13 cellular contexts compared by ENCODE assay signal in the genomic region with DNA sequence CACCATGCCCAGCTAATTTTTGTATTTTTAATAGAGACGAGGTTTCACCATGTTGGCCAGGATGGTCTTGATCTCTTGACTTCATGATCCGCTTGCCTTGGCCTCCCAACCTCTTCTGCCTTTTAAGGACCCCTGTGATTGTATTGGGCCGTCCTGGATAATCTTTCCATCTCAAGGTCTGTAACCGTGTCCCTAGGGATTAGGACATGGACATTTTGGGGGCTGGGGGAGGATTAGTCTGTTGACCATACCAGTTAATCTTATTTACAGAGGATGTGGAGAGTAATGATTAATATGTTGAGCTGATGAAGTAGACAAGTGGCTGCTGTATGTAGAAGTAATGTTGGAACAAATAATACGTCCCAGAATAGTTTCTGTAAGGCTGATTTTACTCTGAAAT. TPM values are rescaled to one million over a fixed set of nuclear protein-coding genes. Genes with fewer than 3 reads are reported as not detected.
DNase-seq lines count a peak whose midpoint lies in the region; ATAC-seq and TF ChIP-seq lines count a peak whose summit lies in the region.
"Had no signal": no experiment of that assay in that cellular context is flagged by ENCODE, and none has a peak within 500 bp of the region (broad histone marks: within the 10 kb centered on the region; RNA-seq: fewer than 3 reads in every experiment).

No MANE protein-coding gene starts in this region.

- no peak overlapping the region for H3K4me3 Mint-ChIP-seq in activated CD4-positive, alpha-beta T cell treated with anti-CD3 and anti-CD28 coated beads for 36 hours
- H3K4me3 Mint-ChIP-seq in activated T-helper 1 cell treated with anti-CD3 and anti-CD28 coated beads, Interleukin-12 subunit alpha, Interleukin-12 subunit beta, Interleukin-2, Interleukin-4 antibody, amounts not matched to agents 30 ng/mL and 10 ng/mL and 1 ng/mL, durations not matched to agents 14 hours and 24 hours and 36 hours = peak overlapping the region; percentile 15
- peak overlapping the region; percentile 65 for H3K4me3 Mint-ChIP-seq in natural killer cell treated with Interleukin-12 subunit alpha and Interleukin-12 subunit beta and Interleukin-15 and Interleukin-18, amount 100 ng/mL, for 72 hours

- intact Hi-C loops in activated CD4-positive, alpha-beta T cell treated with anti-CD3 and anti-CD28 coated beads for 36 hours (cut with DNase I, micrococcal nuclease) = no loop called here
- intact Hi-C loops in activated T-helper 1 cell treated with anti-CD3 and anti-CD28 coated beads, Interleukin-12 subunit alpha, Interleukin-12 subunit beta, Interleukin-2, Interleukin-4 antibody, amounts not matched to agents 30 ng/mL and 10 ng/mL and 1 ng/mL, durations not matched to agents 14 hours and 24 hours and 36 hours (cut with micrococcal nuclease) = no loop called here

- no peak for DNase-seq in activated CD4-positive, alpha-beta T cell treated with anti-CD3 and anti-CD28 coated beads for 36 hours
- DNase-seq in activated CD4-positive, alpha-beta T cell treated with anti-CD3 and anti-CD28 coated beads, Interleukin-2, amount 50 U/mL, for 1 hour = no peak
- DNase-seq in GM12865 (ENCODE audit: low read depth) (no peak), inferior parietal cortex (ENCODE audit: extremely low spot score) (no peak), medulla oblongata (ENCODE audit: extremely low spot score) (no peak)
- no peak for DNase-seq in activated T-helper 1 cell treated with anti-CD3 and anti-CD28 coated beads, Interleukin-12 subunit alpha, Interleukin-12 subunit beta, Interleukin-2, Interleukin-4 antibody, amounts not matched to agents 30 ng/mL and 10 ng/mL and 1 ng/mL, durations not matched to agents 14 hours and 24 hours and 36 hours (ENCODE audit: low spot score)
- DNase-seq in natural killer cell treated with Interleukin-12 subunit alpha and Interleukin-12 subunit beta and Interleukin-15 and Interleukin-18, amount 100 ng/mL, for 72 hours (ENCODE audit: low spot score) = no peak
- DNase-seq in stimulated activated CD4-positive, alpha-beta T cell treated with anti-CD3 and anti-CD28 coated beads, Interleukin-1b, Interleukin-23, amount 100 ng/mL, for 48 hours = no peak
- DNase-seq: 8988T, COR-L47, GDM1, tibial artery had no signal

- peak overlapping the region; percentile 79 for H3K27ac Mint-ChIP-seq in activated CD4-positive, alpha-beta T cell treated with anti-CD3 and anti-CD28 coated beads for 36 hours
- no peak overlapping the region for H3K27ac Mint-ChIP-seq in activated T-helper 1 cell treated with anti-CD3 and anti-CD28 coated beads, Interleukin-12 subunit alpha, Interleukin-12 subunit beta, Interleukin-2, Interleukin-4 antibody, amounts not matched to agents 30 ng/mL and 10 ng/mL and 1 ng/mL, durations not matched to agents 14 hours and 24 hours and 36 hours
- H3K27ac Mint-ChIP-seq in natural killer cell treated with Interleukin-12 subunit alpha and Interleukin-12 subunit beta and Interleukin-15 and Interleukin-18, amount 100 ng/mL, for 72 hours = peak overlapping the region; percentile 63 to 79

- peak overlapping the region; percentile 58 for H3K4me3 ChIP-seq in GM12865 (ENCODE audit: low read depth, low read length)
- H3K4me3 ChIP-seq: tibial artery had no signal

- POLR2A ChIA-PET in activated CD4-positive, alpha-beta T cell treated with anti-CD3 and anti-CD28 coated beads for 36 hours (lab: Charles Lee) = no interaction called here

- no peaks in the 10 kb centered on the region for H3K27me3 Mint-ChIP-seq in activated CD4-positive, alpha-beta T cell treated with anti-CD3 and anti-CD28 coated beads for 36 hours
- H3K27me3 Mint-ChIP-seq in activated T-helper 1 cell treated with anti-CD3 and anti-CD28 coated beads, Interleukin-12 subunit alpha, Interleukin-12 subunit beta, Interleukin-2, Interleukin-4 antibody, amounts not matched to agents 30 ng/mL and 10 ng/mL and 1 ng/mL, durations not matched to agents 14 hours and 24 hours and 36 hours (ENCODE audit: insufficient read depth) = no peaks in the 10 kb centered on the region
- H3K27me3 Mint-ChIP-seq in natural killer cell treated with Interleukin-12 subunit alpha and Interleukin-12 subunit beta and Interleukin-15 and Interleukin-18, amount 100 ng/mL, for 72 hours = no peaks in the 10 kb centered on the region

- CTCF ChIA-PET in activated CD4-positive, alpha-beta T cell treated with anti-CD3 and anti-CD28 coated beads for 36 hours (lab: Charles Lee) = interaction anchor here (0.6 to 2.3 kb wide), 7 partner anchors 21 to 153 kb away, joined by 3 to 14 read pairs (median 4); a partner anchor contains a TSS

- no peak for ATAC-seq in activated CD4-positive, alpha-beta T cell treated with anti-CD3 and anti-CD28 coated beads for 36 hours
- no peak for ATAC-seq in natural killer cell treated with Interleukin-12 subunit alpha and Interleukin-12 subunit beta and Interleukin-15 and Interleukin-18, amount 100 ng/mL, for 72 hours
- ATAC-seq: sciatic nerve had no signal

- no peak for TF ChIP-seq CTCF in GM12865 (IDR thresholded peaks at IDR 0.05; ENCODE audit: insufficient read depth, low read depth, low read length, missing control alignments)

- H3K9me3 Mint-ChIP-seq in activated CD4-positive, alpha-beta T cell treated with anti-CD3 and anti-CD28 coated beads for 36 hours (ENCODE audit: low read depth) = no peaks in the 10 kb centered on the region
- H3K9me3 Mint-ChIP-seq in activated T-helper 1 cell treated with anti-CD3 and anti-CD28 coated beads, Interleukin-12 subunit alpha, Interleukin-12 subunit beta, Interleukin-2, Interleukin-4 antibody, amounts not matched to agents 30 ng/mL and 10 ng/mL and 1 ng/mL, durations not matched to agents 14 hours and 24 hours and 36 hours = no peaks in the 10 kb centered on the region
- no peaks in the 10 kb centered on the region for H3K9me3 Mint-ChIP-seq in natural killer cell treated with Interleukin-12 subunit alpha and Interleukin-12 subunit beta and Interleukin-15 and Interleukin-18, amount 100 ng/mL, for 72 hours

- peaks cover 74% of the 10 kb centered on the region for H3K4me1 Mint-ChIP-seq in activated CD4-positive, alpha-beta T cell treated with anti-CD3 and anti-CD28 coated beads for 36 hours
- peaks cover 71% of the 10 kb centered on the region for H3K4me1 Mint-ChIP-seq in activated T-helper 1 cell treated with anti-CD3 and anti-CD28 coated beads, Interleukin-12 subunit alpha, Interleukin-12 subunit beta, Interleukin-2, Interleukin-4 antibody, amounts not matched to agents 30 ng/mL and 10 ng/mL and 1 ng/mL, durations not matched to agents 14 hours and 24 hours and 36 hours (ENCODE audit: low read depth)
- peaks cover 52 to 69% of the 10 kb centered on the region in 2 donors for H3K4me1 Mint-ChIP-seq in natural killer cell treated with Interleukin-12 subunit alpha and Interleukin-12 subunit beta and Interleukin-15 and Interleukin-18, amount 100 ng/mL, for 72 hours (ENCODE audit: low read depth in 2 of 2)

- peaks cover 13% of the 10 kb centered on the region for H3K36me3 Mint-ChIP-seq in activated CD4-positive, alpha-beta T cell treated with anti-CD3 and anti-CD28 coated beads for 36 hours (ENCODE audit: low read depth)
- H3K36me3 Mint-ChIP-seq in activated T-helper 1 cell treated with anti-CD3 and anti-CD28 coated beads, Interleukin-12 subunit alpha, Interleukin-12 subunit beta, Interleukin-2, Interleukin-4 antibody, amounts not matched to agents 30 ng/mL and 10 ng/mL and 1 ng/mL, durations not matched to agents 14 hours and 24 hours and 36 hours (ENCODE audit: low read depth) = peaks cover 11% of the 10 kb centered on the region
- H3K36me3 Mint-ChIP-seq in natural killer cell treated with Interleukin-12 subunit alpha and Interleukin-12 subunit beta and Interleukin-15 and Interleukin-18, amount 100 ng/mL, for 72 hours = peaks cover 8% of the 10 kb centered on the region

RNA-seq across cellular contexts. Expression of a gene that starts 23.1 kb away (rescaled TPM):
- total RNA-seq in activated CD4-positive, alpha-beta T cell treated with anti-CD3 and anti-CD28 coated beads for 36 hours = 10 to 100 TPM; 45.8 to 46.7 TPM
- total RNA-seq in activated T-helper 1 cell treated with anti-CD3 and anti-CD28 coated beads, Interleukin-12 subunit alpha, Interleukin-12 subunit beta, Interleukin-2, Interleukin-4 antibody, amounts not matched to agents 30 ng/mL and 10 ng/mL and 1 ng/mL, durations not matched to agents 14 hours and 24 hours and 36 hours = 37.7 and 40.7 TPM in 2 replicates
- 100 to 1,000 TPM; 108 to 180 TPM for total RNA-seq in natural killer cell treated with Interleukin-12 subunit alpha and Interleukin-12 subunit beta and Interleukin-15 and Interleukin-18, amount 100 ng/mL, for 72 hours
